In genomic region chr9:110695866-110696265, GRCh38 we compare ENCODE assay signal across 3 cellular contexts. TPM values are rescaled to one million over a fixed set of nuclear protein-coding genes. Genes with fewer than 3 reads are reported as not detected.
"Had no signal": no experiment of that assay in that cellular context is flagged by ENCODE, and none has a peak within 500 bp of the region (broad histone marks: within the 10 kb centered on the region; RNA-seq: fewer than 3 reads in every experiment).

No MANE protein-coding gene starts in this region.

RNA-seq across cellular contexts. Expression of gene MUSK, which starts 27.3 kb away (rescaled TPM):
- total RNA-seq: activated CD8-positive, alpha-beta memory T cell treated with anti-CD3 and anti-CD28 coated beads, Interleukin-2, amount 10 ng/mL, durations not matched to agents 7 days and 5 days; endothelial cell of umbilical vein; vagina had no signal
